ENCODE assay signal across 9 cellular contexts in the genomic region with DNA sequence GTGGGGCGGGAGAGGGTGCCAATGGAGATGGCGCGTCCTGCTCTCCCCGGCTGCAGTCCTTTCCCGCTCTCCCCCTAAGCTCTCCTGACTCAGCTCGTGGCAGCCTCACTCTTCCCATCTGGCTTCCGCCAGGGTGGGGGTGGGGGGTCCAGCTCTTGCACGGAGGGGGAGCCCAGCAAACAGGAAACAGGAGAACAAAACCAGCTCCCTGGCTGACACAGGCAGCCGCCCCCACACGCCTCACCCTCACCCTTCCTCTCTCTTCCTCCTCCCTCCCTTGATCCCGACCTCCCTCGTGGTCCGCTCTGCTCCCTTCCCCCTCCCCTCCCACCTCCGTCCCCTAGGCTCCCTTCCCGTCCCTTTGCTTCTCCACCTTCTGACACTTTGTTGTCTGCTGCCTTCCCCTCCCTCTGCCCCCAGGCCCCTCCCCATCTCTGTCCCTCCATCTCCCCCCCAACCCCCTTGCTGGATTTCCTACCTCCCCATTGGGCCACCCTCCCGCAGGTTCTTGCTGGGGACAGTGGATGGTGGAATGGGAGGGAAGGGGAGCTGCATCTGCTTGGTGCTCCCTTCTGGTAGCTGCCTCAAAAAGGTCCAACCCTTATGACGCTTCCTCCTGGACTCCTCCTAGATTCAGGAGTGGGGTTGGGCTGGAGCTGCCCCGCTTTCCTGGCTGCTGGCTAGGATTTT. TPM values are rescaled to one million over a fixed set of nuclear protein-coding genes. Genes with fewer than 3 reads are reported as not detected.
DNase-seq lines count a peak whose midpoint lies in the region; ATAC-seq, FAIRE-seq and TF ChIP-seq lines count a peak whose summit lies in the region.
"Had no signal": no experiment of that assay in that cellular context is flagged by ENCODE, and none has a peak within 500 bp of the region (broad histone marks: within the 10 kb centered on the region; RNA-seq: fewer than 3 reads in every experiment).

No MANE protein-coding gene starts in this region.

- no peaks in the 10 kb centered on the region for H3K36me3 ChIP-seq in HUES48 (ENCODE audit: control insufficient read depth, insufficient read depth, low read length)
- H3K36me3 ChIP-seq in breast epithelium = no peaks in the 10 kb centered on the region
- peaks cover 0 to 5% of the 10 kb centered on the region in 2 experiments for H3K36me3 ChIP-seq in keratinocyte (ENCODE audit: control insufficient read depth in 2 of 2, extremely low read depth in 1 of 2, insufficient read depth in 2 of 2, low read length in 2 of 2)
- H3K36me3 ChIP-seq in tibial artery = no peaks in the 10 kb centered on the region

- H3K9ac ChIP-seq in HUES48 (ENCODE audit: low read depth, low read length) (peak overlapping the region; percentile 83), keratinocyte (ENCODE audit: control insufficient read depth, extremely low read depth, insufficient read depth, low read length) (no peak overlapping the region)

- H3K4me1 ChIP-seq in HUES48 (ENCODE audit: control insufficient read depth, insufficient read depth, low read length) = peaks cover 77% of the 10 kb centered on the region
- peaks cover 4 to 10% of the 10 kb centered on the region in 2 donors for H3K4me1 ChIP-seq in breast epithelium
- H3K4me1 ChIP-seq in keratinocyte (ENCODE audit: control insufficient read depth, extremely low read depth, insufficient read depth, low read length) = peaks cover 80% of the 10 kb centered on the region
- peaks cover 0 to 91% (median 63%) of the 10 kb centered on the region in 4 donors for H3K4me1 ChIP-seq in tibial artery

- H3K9me3 ChIP-seq in HUES48 (ENCODE audit: control insufficient read depth, insufficient read depth, low read length) (no peaks in the 10 kb centered on the region), breast epithelium (no peaks in the 10 kb centered on the region), keratinocyte (ENCODE audit: control insufficient read depth, low read depth, low read length) (no peaks in the 10 kb centered on the region), tibial artery (no peaks in the 10 kb centered on the region)

- H3K27me3 ChIP-seq in HUES48 (ENCODE audit: control insufficient read depth, insufficient read depth, low read length) (0 out of 2 replicates have a peak, but pooled peaks cover 4% of the 10 kb centered on the region), breast epithelium (no peaks in the 10 kb centered on the region), keratinocyte (ENCODE audit: control insufficient read depth, extremely low read depth, insufficient read depth, low read length) (no peaks in the 10 kb centered on the region), tibial artery (no peaks in the 10 kb centered on the region)

- H2AFZ ChIP-seq in keratinocyte (ENCODE audit: control insufficient read depth, low read length) = no peak overlapping the region

- peaks cover 11% of the 10 kb centered on the region for H3K79me2 ChIP-seq in keratinocyte (ENCODE audit: control insufficient read depth, insufficient read depth, low read length)

- DNase-seq in breast epithelium (ENCODE audit: low spot score in 2 of 2) = peak in 1 of 2 donors; percentile 37
- DNase-seq in keratinocyte (ENCODE audit: low read depth, low spot score) = no peak
- no peak for DNase-seq in tibial artery
- no peak for DNase-seq in stimulated activated naive CD4-positive, alpha-beta T cell (lab: John Stamatoyannopoulos, UW)
- no peak for DNase-seq in stimulated activated CD4-positive, alpha-beta T cell treated with anti-CD3 and anti-CD28 coated beads, Interleukin-15, amount 100 ng/mL, for 24 hours
- DNase-seq: activated CD8-positive, alpha-beta memory T cell treated with anti-CD3 and anti-CD28 coated beads, Interleukin-2, amount 50 U/mL, for 4 hours had no signal

- dilution Hi-C loops in keratinocyte (cut with MboI; ENCODE audit: extremely low pct_ligation_motif_present, low sequenced_read_pairs) = no loop called here

- intact Hi-C loops in breast epithelium (cut with DNase I; ENCODE audit: low total_unique reads) (no loop called here), tibial artery (cut with DNase I; ENCODE audit: low total_unique reads) (no loop called here)

- FAIRE-seq in keratinocyte (lab: Jason Lieb, UNC) = no peak

- H3K4me3 ChIP-seq in HUES48 (ENCODE audit: low read depth, low read length) (peak overlapping the region; percentile 63), breast epithelium (peak overlapping the region in 2 of 3 donors; percentile 4 to 54), keratinocyte (ENCODE audit: control insufficient read depth in 2 of 3, extremely low read depth in 1 of 3, insufficient read depth in 2 of 3, low read depth in 1 of 3, low read length in 3 of 3) (peak overlapping the region in 1 of 3 experiments; percentile 47), tibial artery (no peak overlapping the region)

- no peak for ATAC-seq in GM18907 (IDR thresholded peaks at IDR 0.05; ENCODE audit: unreplicated experiment)
- ATAC-seq in HG03135 (IDR thresholded peaks at IDR 0.05; ENCODE audit: unreplicated experiment) = no peak

- no peak for TF ChIP-seq POLR2A in breast epithelium (IDR thresholded peaks at IDR 0.05)

- peaks cover 12% of the 10 kb centered on the region for H4K20me1 ChIP-seq in keratinocyte (ENCODE audit: control insufficient read depth, extremely low read depth, insufficient read depth, low read length)

- TF ChIP-seq CTCF in breast epithelium (IDR thresholded peaks at IDR 0.05) (no peak), keratinocyte (optimal IDR thresholded peaks at IDR 0.05 in 1 of 3, IDR thresholded peaks at IDR 0.05 in 1 of 3, conservative IDR thresholded peaks at IDR 0.05 in 1 of 3; ENCODE audit: extremely low read depth in 1 of 3, insufficient read depth in 2 of 3, low read length in 3 of 3) (no peak), tibial artery (IDR thresholded peaks at IDR 0.05) (no peak)

- H3K27ac ChIP-seq in HUES48 (ENCODE audit: low read depth, low read length) (peak overlapping the region; percentile 100), breast epithelium (peak overlapping the region; percentile 60 to 88), keratinocyte (ENCODE audit: control insufficient read depth, insufficient read depth, low read length) (peak overlapping the region; percentile 48), tibial artery (peak overlapping the region; percentile 73 to 84)

- H3K4me2 ChIP-seq in keratinocyte (ENCODE audit: control insufficient read depth, extremely low read depth, insufficient read depth, low read depth, low read length) = peak overlapping the region; percentile 89

- H3K9me1 ChIP-seq in keratinocyte (ENCODE audit: control insufficient read depth, extremely low read depth, insufficient read depth, low read length) = peaks cover 2% of the 10 kb centered on the region

RNA-seq across cellular contexts. Expression of gene ARHGAP23, which starts 23.7 kb away (rescaled TPM):
- total RNA-seq in breast epithelium = 10 to 100 TPM; 13.8 to 25.2 (median 21.1) TPM
- polyA plus RNA-seq in keratinocyte = 6.0 to 12.3 TPM (median 6.1 TPM) in 3 replicates
- polyA plus RNA-seq in keratinocyte (2011; ENCODE audit: low read depth) = 17.8 TPM
- 7.3 and 7.9 TPM in 2 replicates for polyA plus RNA-seq in keratinocyte (2011; cell fraction: cytosol; rRNA removed)
- 17.2 and 23.8 TPM in 2 replicates for polyA plus RNA-seq in keratinocyte (2011; cell fraction: nucleus; rRNA removed)
- polyA plus RNA-seq in keratinocyte (2012; ENCODE audit: low replicate concordance) = 17.6 and 27.2 TPM in 2 replicates
- 7.6 to 69.9 TPM (median 16.7 TPM) in 3 replicates for polyA minus RNA-seq in keratinocyte
- 10.2 TPM for polyA minus RNA-seq in keratinocyte (2011; cell fraction: cytosol; rRNA and poly(A)+ RNA removed)
- polyA minus RNA-seq in keratinocyte (2011; cell fraction: nucleus; rRNA and poly(A)+ RNA removed) = 22.2 and 22.7 TPM in 2 replicates

Comparison
In these comparisons a context has a peak if more than half of its experiments do, and no peak if none do; other contexts are left out.
1. H3K27ac ChIP-seq: peak in every context shown above with its lines; median percentile 100 in HUES48; 78 in tibial artery; 74 in breast epithelium; 48 in keratinocyte.
2. H3K4me3 ChIP-seq: peak in HUES48 (single experiment) and breast epithelium (2 of 3); none in tibial artery (0 of 2).